In the genomic region with DNA sequence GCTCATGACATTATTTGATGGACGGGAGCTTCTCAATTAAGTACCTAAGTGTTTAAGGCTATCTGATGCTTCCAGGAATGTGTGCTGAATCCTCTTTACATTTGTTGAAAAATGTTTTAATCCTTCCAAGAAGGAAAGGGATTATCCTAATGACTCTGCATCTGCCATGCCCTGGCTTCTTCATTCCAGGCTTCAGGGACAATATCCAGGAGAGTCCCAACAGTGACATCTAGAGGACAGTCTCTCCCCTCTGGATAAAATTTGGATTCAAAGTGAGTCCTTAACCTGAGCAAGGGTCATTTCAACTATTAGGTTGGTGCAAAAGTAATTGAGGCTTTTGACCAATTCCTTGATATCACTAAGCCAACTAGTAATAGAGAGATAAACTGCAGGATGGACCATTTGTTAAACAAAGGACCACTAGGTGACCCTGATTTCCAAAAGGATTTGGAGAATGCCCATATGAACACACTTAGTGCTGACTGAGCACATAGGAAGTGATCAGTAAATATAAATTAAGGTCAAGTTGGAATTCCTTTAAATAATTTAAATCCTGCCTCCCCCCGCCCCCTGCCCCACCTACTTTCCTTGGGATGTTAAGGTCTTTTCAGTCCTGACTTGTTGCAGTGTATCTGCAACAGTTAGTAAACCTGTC, we compare ENCODE assay signal across 7 cellular contexts. TPM values are rescaled to one million over a fixed set of nuclear protein-coding genes. Genes with fewer than 3 reads are reported as not detected.
DNase-seq lines count a peak whose midpoint lies in the region; ATAC-seq and TF ChIP-seq lines count a peak whose summit lies in the region.

No MANE protein-coding gene starts in this region.

- H3K27me3 ChIP-seq in Loucy (ENCODE audit: insufficient read depth, low read length, poor library complexity, severe bottlenecking): no peaks in the 10 kb centered on the region

- ATAC-seq in SK-N-SH treated with all-trans-retinoic acid at 6 μM for 48 hours (peak; percentile 56), GM18519 (IDR thresholded peaks at IDR 0.05; ENCODE audit: low FRiP score, unreplicated experiment) (no peak)

- H3K9me2 ChIP-seq in Loucy (replicated peaks; ENCODE audit: low read depth, low read length): no peaks in the 10 kb centered on the region

- H3K79me2 ChIP-seq in Loucy (ENCODE audit: insufficient read depth, low read length): no peaks in the 10 kb centered on the region

- peak; percentile 60 for DNase-seq in Daoy (ENCODE audit: low read depth)
- DNase-seq in fibroblast of the aortic adventitia (ENCODE audit: low read depth): peak; percentile 65
- DNase-seq in pons (ENCODE audit: low spot score): peak; percentile 77
- no peak for DNase-seq in stimulated activated CD4-positive, alpha-beta T cell treated with anti-CD3 and anti-CD28 coated beads, Interleukin-4, amount 100 ng/mL, for 1 hour

- no peaks in the 10 kb centered on the region for H4K20me1 ChIP-seq in Loucy (ENCODE audit: insufficient read depth, low read length, poor library complexity, severe bottlenecking)

- H3K4me3 ChIP-seq in Loucy (ENCODE audit: low read length, poor library complexity, severe bottlenecking) (no peak overlapping the region), fibroblast of the aortic adventitia (ENCODE audit: low read depth, low read length) (no peak overlapping the region)

- H3K4me2 ChIP-seq in Loucy (ENCODE audit: low read depth, low read length, poor library complexity, severe bottlenecking): no peak overlapping the region

- H3K36me3 ChIP-seq in Loucy (ENCODE audit: insufficient read depth, low read length): no peaks in the 10 kb centered on the region

- H3F3A ChIP-seq in Loucy (ENCODE audit: low read depth): no peaks in the 10 kb centered on the region

- no peak overlapping the region for H2AFZ ChIP-seq in Loucy (ENCODE audit: low read length)

- no peaks in the 10 kb centered on the region for H3K9me3 ChIP-seq in Loucy (ENCODE audit: insufficient read depth, low read depth, low read length)

- TF ChIP-seq CTCF in Loucy (conservative IDR thresholded peaks at IDR 0.05; ENCODE audit: low read length): peak; percentile 67
- peak; percentile 78 for TF ChIP-seq CTCF in fibroblast of the aortic adventitia (IDR thresholded peaks at IDR 0.05; ENCODE audit: insufficient read depth, low read length)

- H3K9ac ChIP-seq in Loucy (ENCODE audit: low read depth, low read length, poor library complexity, severe bottlenecking): no peak overlapping the region

- H3K4me1 ChIP-seq in Loucy (ENCODE audit: insufficient read depth, low read length, poor library complexity, severe bottlenecking): no peaks in the 10 kb centered on the region

TF ChIP-seq in SK-N-SH treated with all-trans-retinoic acid at 6 μM for 48 hours, 23 proteins besides CTCF, POLR2A, EP300 and RAD21:
- no peak for TF ChIP-seq TOX (CRISPR knock-in tag; IDR thresholded peaks at IDR 0.05; ENCODE audit: borderline replicate concordance)
- no peak for TF ChIP-seq ZFP30 (CRISPR knock-in tag; IDR thresholded peaks at IDR 0.05)
- TF ChIP-seq, protein P1, sequence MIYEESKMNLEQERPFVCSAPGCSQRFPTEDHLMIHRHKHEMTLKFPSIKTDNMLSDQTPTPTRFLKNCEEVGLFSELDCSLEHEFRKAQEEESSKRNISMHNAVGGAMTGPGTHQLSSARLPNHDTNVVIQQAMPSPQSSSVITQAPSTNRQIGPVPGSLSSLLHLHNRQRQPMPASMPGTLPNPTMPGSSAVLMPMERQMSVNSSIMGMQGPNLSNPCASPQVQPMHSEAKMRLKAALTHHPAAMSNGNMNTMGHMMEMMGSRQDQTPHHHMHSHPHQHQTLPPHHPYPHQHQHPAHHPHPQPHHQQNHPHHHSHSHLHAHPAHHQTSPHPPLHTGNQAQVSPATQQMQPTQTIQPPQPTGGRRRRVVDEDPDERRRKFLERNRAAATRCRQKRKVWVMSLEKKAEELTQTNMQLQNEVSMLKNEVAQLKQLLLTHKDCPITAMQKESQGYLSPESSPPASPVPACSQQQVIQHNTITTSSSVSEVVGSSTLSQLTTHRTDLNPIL (CRISPR knock-in tag; IDR thresholded peaks at IDR 0.05; ENCODE audit: low read depth): no peak
- no peak for TF ChIP-seq TCF4 (CRISPR knock-in tag; IDR thresholded peaks at IDR 0.05; ENCODE audit: borderline replicate concordance)
- no peak for TF ChIP-seq BACH2 (CRISPR knock-in tag; IDR thresholded peaks at IDR 0.05; ENCODE audit: borderline replicate concordance)
- TF ChIP-seq, protein P2, sequence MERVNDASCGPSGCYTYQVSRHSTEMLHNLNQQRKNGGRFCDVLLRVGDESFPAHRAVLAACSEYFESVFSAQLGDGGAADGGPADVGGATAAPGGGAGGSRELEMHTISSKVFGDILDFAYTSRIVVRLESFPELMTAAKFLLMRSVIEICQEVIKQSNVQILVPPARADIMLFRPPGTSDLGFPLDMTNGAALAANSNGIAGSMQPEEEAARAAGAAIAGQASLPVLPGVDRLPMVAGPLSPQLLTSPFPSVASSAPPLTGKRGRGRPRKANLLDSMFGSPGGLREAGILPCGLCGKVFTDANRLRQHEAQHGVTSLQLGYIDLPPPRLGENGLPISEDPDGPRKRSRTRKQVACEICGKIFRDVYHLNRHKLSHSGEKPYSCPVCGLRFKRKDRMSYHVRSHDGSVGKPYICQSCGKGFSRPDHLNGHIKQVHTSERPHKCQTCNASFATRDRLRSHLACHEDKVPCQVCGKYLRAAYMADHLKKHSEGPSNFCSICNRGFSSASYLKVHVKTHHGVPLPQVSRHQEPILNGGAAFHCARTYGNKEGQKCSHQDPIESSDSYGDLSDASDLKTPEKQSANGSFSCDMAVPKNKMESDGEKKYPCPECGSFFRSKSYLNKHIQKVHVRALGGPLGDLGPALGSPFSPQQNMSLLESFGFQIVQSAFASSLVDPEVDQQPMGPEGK (CRISPR knock-in tag; IDR thresholded peaks at IDR 0.05; ENCODE audit: borderline replicate concordance): no peak
- TF ChIP-seq, protein P3, sequence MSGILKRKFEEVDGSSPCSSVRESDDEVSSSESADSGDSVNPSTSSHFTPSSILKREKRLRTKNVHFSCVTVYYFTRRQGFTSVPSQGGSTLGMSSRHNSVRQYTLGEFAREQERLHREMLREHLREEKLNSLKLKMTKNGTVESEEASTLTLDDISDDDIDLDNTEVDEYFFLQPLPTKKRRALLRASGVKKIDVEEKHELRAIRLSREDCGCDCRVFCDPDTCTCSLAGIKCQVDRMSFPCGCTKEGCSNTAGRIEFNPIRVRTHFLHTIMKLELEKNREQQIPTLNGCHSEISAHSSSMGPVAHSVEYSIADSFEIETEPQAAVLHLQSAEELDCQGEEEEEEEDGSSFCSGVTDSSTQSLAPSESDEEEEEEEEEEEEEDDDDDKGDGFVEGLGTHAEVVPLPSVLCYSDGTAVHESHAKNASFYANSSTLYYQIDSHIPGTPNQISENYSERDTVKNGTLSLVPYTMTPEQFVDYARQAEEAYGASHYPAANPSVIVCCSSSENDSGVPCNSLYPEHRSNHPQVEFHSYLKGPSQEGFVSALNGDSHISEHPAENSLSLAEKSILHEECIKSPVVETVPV (CRISPR knock-in tag; IDR thresholded peaks at IDR 0.05): no peak
- TF ChIP-seq ZFP3 (CRISPR knock-in tag; IDR thresholded peaks at IDR 0.05): no peak
- no peak for TF ChIP-seq TSHZ2 (CRISPR knock-in tag; IDR thresholded peaks at IDR 0.05)
- TF ChIP-seq OSR1 (CRISPR knock-in tag; IDR thresholded peaks at IDR 0.05): no peak
- TF ChIP-seq SNAI2 (CRISPR knock-in tag; IDR thresholded peaks at IDR 0.05): no peak
- TF ChIP-seq POU6F1 (CRISPR knock-in tag; IDR thresholded peaks at IDR 0.05; ENCODE audit: borderline replicate concordance, low read depth): no peak

RNA-seq across cellular contexts. Expression of gene TNFSF8, which starts 19.1 kb away (rescaled TPM):
- total RNA-seq in Daoy (2014; rRNA removed; shearing (Covaris generic)): not detected in 2 replicates
- not detected in 2 replicates for total RNA-seq in fibroblast of the aortic adventitia (ENCODE audit: low replicate concordance)
